17 cellular contexts compared by ENCODE assay signal in genomic region chr14:105851716-105852377, GRCh38.
A peak's percentile ranks its signal among the peaks of the same experiment; 100 is the strongest.
DNase-seq lines count a peak whose midpoint lies in the region; ATAC-seq and TF ChIP-seq lines count a peak whose summit lies in the region.
"Had no signal": no experiment of that assay in that cellular context is flagged by ENCODE, and none has a peak within 500 bp of the region (broad histone marks: within the 10 kb centered on the region; RNA-seq: fewer than 3 reads in every experiment).

No MANE protein-coding gene starts in this region.

- peaks cover 5% of the 10 kb centered on the region for H3K4me1 Mint-ChIP-seq in activated CD4-positive, alpha-beta T cell treated with anti-CD3 and anti-CD28 coated beads, Interleukin-2, amount 10 ng/mL, durations not matched to agents 24 days and 14 days
- H3K4me1 Mint-ChIP-seq in activated CD4-positive, alpha-beta T cell treated with anti-CD3 and anti-CD28 coated beads, Interleukin-2, amount 10 ng/mL, durations not matched to agents 7 days and 5 days, result peaks cover 17% of the 10 kb centered on the region
- H3K4me1 Mint-ChIP-seq in activated B cell treated with CpG ODN at 0.5 μM for 24 hours, result peaks cover 58% of the 10 kb centered on the region
- H3K4me1 Mint-ChIP-seq: activated T-helper 17 cell treated with anti-CD3 and anti-CD28 coated beads, Interleukin-2, amount 50 U/mL, for 72 hours had no signal

- H3K27ac Mint-ChIP-seq in activated CD4-positive, alpha-beta T cell treated with anti-CD3 and anti-CD28 coated beads, Interleukin-2, amount 10 ng/mL, durations not matched to agents 24 days and 14 days, result no peak overlapping the region
- no peak overlapping the region for H3K27ac Mint-ChIP-seq in activated CD4-positive, alpha-beta T cell treated with anti-CD3 and anti-CD28 coated beads, Interleukin-2, amount 10 ng/mL, durations not matched to agents 7 days and 5 days
- H3K27ac Mint-ChIP-seq in activated B cell treated with CpG ODN at 0.5 μM for 24 hours, result peak overlapping the region; percentile 99
- H3K27ac Mint-ChIP-seq: activated T-helper 17 cell treated with anti-CD3 and anti-CD28 coated beads, Interleukin-2, amount 50 U/mL, for 72 hours; stimulated activated naive CD8-positive, alpha-beta T cell treated with anti-CD3 and anti-CD28 coated beads, Interleukin-15, Interleukin-2, amounts not matched to agents 100 ng/mL and 50 ng/mL, for 24 hours had no signal

- intact Hi-C loops in activated CD4-positive, alpha-beta T cell treated with anti-CD3 and anti-CD28 coated beads, Interleukin-2, amount 10 ng/mL, durations not matched to agents 24 days and 14 days (cut with micrococcal nuclease), result no loop called here
- intact Hi-C loops in activated B cell treated with CpG ODN at 0.5 μM for 24 hours (cut with micrococcal nuclease) (loop anchor here (5.0 to 10.0 kb wide), 2 partner anchors 75 to 273 kb away; no protein-coding TSS in a partner anchor), sciatic nerve (cut with DNase I) (no loop called here)

- POLR2A ChIA-PET in activated CD4-positive, alpha-beta T cell treated with anti-CD3 and anti-CD28 coated beads, Interleukin-2, amount 10 ng/mL, durations not matched to agents 7 days and 5 days (lab: Charles Lee), result no interaction called here
- POLR2A ChIA-PET in activated B cell treated with CpG ODN at 0.5 μM for 24 hours (lab: Charles Lee), result interaction anchor here (0.9 to 2.8 kb wide), 13 partner anchors 8 to 141 kb away, joined by 3 to 39 read pairs (median 5); no protein-coding TSS in a partner anchor

- peaks cover 8% of the 10 kb centered on the region for H3K36me3 Mint-ChIP-seq in activated CD4-positive, alpha-beta T cell treated with anti-CD3 and anti-CD28 coated beads, Interleukin-2, amount 10 ng/mL, durations not matched to agents 24 days and 14 days (ENCODE audit: low read depth)
- H3K36me3 Mint-ChIP-seq in activated CD4-positive, alpha-beta T cell treated with anti-CD3 and anti-CD28 coated beads, Interleukin-2, amount 10 ng/mL, durations not matched to agents 7 days and 5 days (ENCODE audit: low read depth), result peaks cover 13% of the 10 kb centered on the region
- peaks cover 76% of the 10 kb centered on the region for H3K36me3 Mint-ChIP-seq in activated B cell treated with CpG ODN at 0.5 μM for 24 hours (ENCODE audit: low read depth)

- H3K27me3 Mint-ChIP-seq in activated CD4-positive, alpha-beta T cell treated with anti-CD3 and anti-CD28 coated beads, Interleukin-2, amount 10 ng/mL, durations not matched to agents 24 days and 14 days, result no peaks in the 10 kb centered on the region
- peaks cover 2% of the 10 kb centered on the region for H3K27me3 Mint-ChIP-seq in activated CD4-positive, alpha-beta T cell treated with anti-CD3 and anti-CD28 coated beads, Interleukin-2, amount 10 ng/mL, durations not matched to agents 7 days and 5 days
- no peaks in the 10 kb centered on the region for H3K27me3 Mint-ChIP-seq in activated B cell treated with CpG ODN at 0.5 μM for 24 hours
- H3K27me3 Mint-ChIP-seq: stimulated activated naive CD8-positive, alpha-beta T cell treated with anti-CD3 and anti-CD28 coated beads, Interleukin-15, Interleukin-2, amounts not matched to agents 100 ng/mL and 50 ng/mL, for 24 hours had no signal

- DNase-seq in activated CD4-positive, alpha-beta T cell treated with anti-CD3 and anti-CD28 coated beads, Interleukin-2, amount 10 ng/mL, durations not matched to agents 24 days and 14 days, result peak; percentile 48
- DNase-seq in activated CD4-positive, alpha-beta T cell treated with anti-CD3 and anti-CD28 coated beads, Interleukin-2, amount 10 ng/mL, durations not matched to agents 7 days and 5 days, result no peak
- DNase-seq in D341Med (ENCODE audit: low spot score) (peak; percentile 14), activated B cell treated with CpG ODN at 0.5 μM for 24 hours (no peak), sciatic nerve (ENCODE audit: low spot score) (peak; percentile 47), NCI-H82 treated with DMSO at 0.1 percent for 48 hours (lab: John Stamatoyannopoulos, UW; ENCODE audit: unreplicated experiment) (no peak), DMS153 treated with DMSO at 0.1 percent for 48 hours (lab: John Stamatoyannopoulos, UW; ENCODE audit: unreplicated experiment) (no peak), NCI-H345 treated with DMSO at 0.1 percent for 48 hours (lab: John Stamatoyannopoulos, UW; ENCODE audit: unreplicated experiment) (no peak)
- DNase-seq: activated CD4-positive, CD25-positive, alpha-beta regulatory T cell treated with anti-CD3 and anti-CD28 coated beads, Interleukin-2, amount 50 U/mL, for 72 hours; brain microvascular endothelial cell; mesenchymal stem cell; MG63; NCI-H1436; psoas muscle; small intestine had no signal

- TF ChIP-seq CTCF in activated B cell treated with CpG ODN at 0.5 μM for 24 hours (IDR thresholded peaks at IDR 0.05), result no peak

- no peaks in the 10 kb centered on the region for H3K9me3 Mint-ChIP-seq in activated CD4-positive, alpha-beta T cell treated with anti-CD3 and anti-CD28 coated beads, Interleukin-2, amount 10 ng/mL, durations not matched to agents 24 days and 14 days
- H3K9me3 Mint-ChIP-seq in activated CD4-positive, alpha-beta T cell treated with anti-CD3 and anti-CD28 coated beads, Interleukin-2, amount 10 ng/mL, durations not matched to agents 7 days and 5 days, result no peaks in the 10 kb centered on the region
- H3K9me3 Mint-ChIP-seq in activated B cell treated with CpG ODN at 0.5 μM for 24 hours, result no peaks in the 10 kb centered on the region
- H3K9me3 Mint-ChIP-seq: activated T-helper 17 cell treated with anti-CD3 and anti-CD28 coated beads, Interleukin-2, amount 50 U/mL, for 72 hours; stimulated activated naive CD8-positive, alpha-beta T cell treated with anti-CD3 and anti-CD28 coated beads, Interleukin-15, Interleukin-2, amounts not matched to agents 100 ng/mL and 50 ng/mL, for 24 hours had no signal

- ATAC-seq in activated B cell treated with CpG ODN at 0.5 μM for 24 hours (ENCODE audit: low read depth), result peak; percentile 8
- no peak for ATAC-seq in sciatic nerve
- ATAC-seq: activated T-helper 17 cell treated with anti-CD3 and anti-CD28 coated beads, Interleukin-2, amount 50 U/mL, for 72 hours; psoas muscle had no signal

- CTCF ChIA-PET in activated CD4-positive, alpha-beta T cell treated with anti-CD3 and anti-CD28 coated beads, Interleukin-2, amount 10 ng/mL, durations not matched to agents 7 days and 5 days (lab: Charles Lee), result interaction anchor here (0.6 kb wide), 1 partner anchor 658 kb away, joined by 3 read pairs; no protein-coding TSS in a partner anchor
- CTCF ChIA-PET in activated B cell treated with CpG ODN at 0.5 μM for 24 hours (lab: Charles Lee), result no interaction called here

- H3K4me3 Mint-ChIP-seq in activated CD4-positive, alpha-beta T cell treated with anti-CD3 and anti-CD28 coated beads, Interleukin-2, amount 10 ng/mL, durations not matched to agents 24 days and 14 days, result no peak overlapping the region
- H3K4me3 Mint-ChIP-seq in activated CD4-positive, alpha-beta T cell treated with anti-CD3 and anti-CD28 coated beads, Interleukin-2, amount 10 ng/mL, durations not matched to agents 7 days and 5 days, result no peak overlapping the region
- no peak overlapping the region for H3K4me3 Mint-ChIP-seq in activated B cell treated with CpG ODN at 0.5 μM for 24 hours
- H3K4me3 Mint-ChIP-seq: activated T-helper 17 cell treated with anti-CD3 and anti-CD28 coated beads, Interleukin-2, amount 50 U/mL, for 72 hours; stimulated activated naive CD8-positive, alpha-beta T cell treated with anti-CD3 and anti-CD28 coated beads, Interleukin-15, Interleukin-2, amounts not matched to agents 100 ng/mL and 50 ng/mL, for 24 hours had no signal

Comparison
In these comparisons a context has a peak if more than half of its experiments do, and no peak if none do; other contexts are left out.
1. DNase-seq: peak in activated CD4-positive, alpha-beta T cell treated with anti-CD3 and anti-CD28 coated beads, Interleukin-2, amount 10 ng/mL, durations not matched to agents 24 days and 14 days (single experiment), D341Med (single experiment) and sciatic nerve (single experiment); none in activated CD4-positive, alpha-beta T cell treated with anti-CD3 and anti-CD28 coated beads, Interleukin-2, amount 10 ng/mL, durations not matched to agents 7 days and 5 days (single experiment), activated B cell treated with CpG ODN at 0.5 μM for 24 hours (single experiment), NCI-H82 treated with DMSO at 0.1 percent for 48 hours (single experiment), DMS153 treated with DMSO at 0.1 percent for 48 hours (single experiment) and NCI-H345 treated with DMSO at 0.1 percent for 48 hours (single experiment).